1 cellular context compared by ENCODE assay signal in genomic region chr5:6873359-6873758, GRCh38.
TF ChIP-seq lines count a peak whose summit lies in the region.

No MANE protein-coding gene starts in this region.

TF ChIP-seq in HepG2, 621 proteins besides CTCF, POLR2A, EP300 and RAD21 (continued from another document):
- no peak for TF ChIP-seq FOXA1 (IDR thresholded peaks at IDR 0.05)
- TF ChIP-seq FOXA1 (CRISPR knock-in tag; IDR thresholded peaks at IDR 0.05): 0 out of 2 replicates have a peak, but pooled peaks have one; percentile 24
- TF ChIP-seq HOXA5 (CRISPR knock-in tag; IDR thresholded peaks at IDR 0.05): no peak
- peak; percentile 39; the same call in 1 of the 2 replicates for TF ChIP-seq RARA (CRISPR knock-in tag; IDR thresholded peaks at IDR 0.05)
- TF ChIP-seq HNF1A (IDR thresholded peaks at IDR 0.05; ENCODE audit: low read depth): peak; percentile 42; the same call in 1 of the 2 replicates
- TF ChIP-seq HNF1A (CRISPR knock-in tag; IDR thresholded peaks at IDR 0.05; ENCODE audit: borderline replicate concordance): no peak
- TF ChIP-seq ZNF503 (CRISPR knock-in tag; IDR thresholded peaks at IDR 0.05): no peak
- TF ChIP-seq SALL1 (CRISPR knock-in tag; IDR thresholded peaks at IDR 0.05): 0 out of 2 replicates have a peak, but pooled peaks have one; percentile 30
- TF ChIP-seq MNT (IDR thresholded peaks at IDR 0.05): peak; percentile 57
- TF ChIP-seq HNF4A (CRISPR knock-in tag; IDR thresholded peaks at IDR 0.05): peak; percentile 65
- peak; percentile 35 for TF ChIP-seq NR2F6 (IDR thresholded peaks at IDR 0.05)
- no peak for TF ChIP-seq NR2F6 (CRISPR knock-in tag; IDR thresholded peaks at IDR 0.05)
- TF ChIP-seq ATF4 (CRISPR knock-in tag; IDR thresholded peaks at IDR 0.05): peak in 1 of 2 experiments; percentile 78; a peak in 1 of 4 replicates
- no peak for TF ChIP-seq PHF20 (CRISPR knock-in tag; IDR thresholded peaks at IDR 0.05)
- no peak for TF ChIP-seq FOXP1 (IDR thresholded peaks at IDR 0.05)
- 0 out of 2 replicates have a peak, but pooled peaks have one; percentile 41 for TF ChIP-seq FOXP1 (CRISPR knock-in tag; IDR thresholded peaks at IDR 0.05)
- TF ChIP-seq ZEB1 (IDR thresholded peaks at IDR 0.05; ENCODE audit: insufficient replicate concordance, low read depth): peak; percentile 75
- TF ChIP-seq HNF4G (IDR thresholded peaks at IDR 0.05; ENCODE audit: borderline replicate concordance, low read depth, low read length): 0 out of 2 replicates have a peak, but pooled peaks have one; percentile 25
- no peak for TF ChIP-seq HNF4G (CRISPR knock-in tag; IDR thresholded peaks at IDR 0.05; ENCODE audit: borderline replicate concordance, low read depth)
- TF ChIP-seq ZSCAN21 (CRISPR knock-in tag; IDR thresholded peaks at IDR 0.05; ENCODE audit: borderline replicate concordance): peak; percentile 98
- peak; percentile 71 for TF ChIP-seq FOXA3 (CRISPR knock-in tag; IDR thresholded peaks at IDR 0.05)
- TF ChIP-seq SOX13 (IDR thresholded peaks at IDR 0.05): no peak
- peak in 1 of 2 experiments; percentile 41; a peak in 1 of 4 replicates for TF ChIP-seq SOX13 (CRISPR knock-in tag; conservative IDR thresholded peaks at IDR 0.05 in 1 of 2, IDR thresholded peaks at IDR 0.05 in 1 of 2)
- TF ChIP-seq HINFP (CRISPR knock-in tag; IDR thresholded peaks at IDR 0.05; ENCODE audit: low read depth): no peak
- TF ChIP-seq MAX (IDR thresholded peaks at IDR 0.05): peak; percentile 53
- TF ChIP-seq MXD4 (CRISPR knock-in tag; IDR thresholded peaks at IDR 0.05): no peak
- peak; percentile 63; the same call in 1 of the 2 replicates for TF ChIP-seq ARID3A (IDR thresholded peaks at IDR 0.05; ENCODE audit: low read depth, low read length)
- peak; percentile 56; the same call in 1 of the 2 replicates for TF ChIP-seq POGZ (CRISPR knock-in tag; IDR thresholded peaks at IDR 0.05)
- TF ChIP-seq ZNF317 (CRISPR knock-in tag; IDR thresholded peaks at IDR 0.05): peak; percentile 96
- TF ChIP-seq RBM39 (IDR thresholded peaks at IDR 0.05; ENCODE audit: low read depth, low read length, poor library complexity, severe bottlenecking): no peak
- TF ChIP-seq ZMYM4 (CRISPR knock-in tag; IDR thresholded peaks at IDR 0.05): 0 out of 2 replicates have a peak, but pooled peaks have one; percentile 39
- no peak for TF ChIP-seq GTF2F1 (IDR thresholded peaks at IDR 0.05; ENCODE audit: low read length)
- no peak for TF ChIP-seq MEIS2 (CRISPR knock-in tag; IDR thresholded peaks at IDR 0.05)
- 0 out of 2 replicates have a peak, but pooled peaks have one; percentile 22 for TF ChIP-seq HMG20A (CRISPR knock-in tag; IDR thresholded peaks at IDR 0.05; ENCODE audit: borderline replicate concordance)
- TF ChIP-seq KDM6A (CRISPR knock-in tag; IDR thresholded peaks at IDR 0.05; ENCODE audit: low read depth): peak; percentile 41
- peak; percentile 65 for TF ChIP-seq ARID5B (CRISPR knock-in tag; IDR thresholded peaks at IDR 0.05)
- TF ChIP-seq ZBTB20 (CRISPR knock-in tag; IDR thresholded peaks at IDR 0.05; ENCODE audit: borderline replicate concordance, low read depth): peak; percentile 86; the same call in 1 of the 2 replicates
- TF ChIP-seq ZSCAN9 (CRISPR knock-in tag; IDR thresholded peaks at IDR 0.05; ENCODE audit: borderline replicate concordance): 0 out of 2 replicates have a peak, but pooled peaks have one; percentile 48
- peak; percentile 63 for TF ChIP-seq CEBPG (CRISPR knock-in tag; IDR thresholded peaks at IDR 0.05)
- peak; percentile 49; the same call in 1 of the 2 replicates for TF ChIP-seq USF2 (IDR thresholded peaks at IDR 0.05; ENCODE audit: low read depth, low read length)
- TF ChIP-seq USF2 (CRISPR knock-in tag; IDR thresholded peaks at IDR 0.05; ENCODE audit: borderline replicate concordance): peak; percentile 72; the same call in 1 of the 2 replicates
TF ChIP-seq in HepG2: peak in this region for 32.
